In genomic region chr2:162609798-162610197, GRCh38 we compare ENCODE assay signal across 2 cellular contexts.
TF ChIP-seq lines count a peak whose summit lies in the region.

No MANE protein-coding gene starts in this region.

TF ChIP-seq in GM23338, 12 proteins besides CTCF, POLR2A, EP300 and RAD21:
- TF ChIP-seq ZNF114 (CRISPR knock-in tag; IDR thresholded peaks at IDR 0.05) (no peak), EZH2phosphoT487 (IDR thresholded peaks at IDR 0.05; ENCODE audit: unreplicated experiment) (no peak), POLR2AphosphoS5 (IDR thresholded peaks at IDR 0.05; ENCODE audit: low read depth) (no peak), JUNB (IDR thresholded peaks at IDR 0.05; ENCODE audit: unreplicated experiment) (no peak), EZH2 (IDR thresholded peaks at IDR 0.05; ENCODE audit: low read depth, unreplicated experiment) (no peak), STAT1 (IDR thresholded peaks at IDR 0.05; ENCODE audit: unreplicated experiment) (no peak), ZNF331 (CRISPR knock-in tag; IDR thresholded peaks at IDR 0.05; ENCODE audit: low read depth) (no peak), NANOG (IDR thresholded peaks at IDR 0.05; ENCODE audit: borderline replicate concordance) (no peak), CREB1 (CRISPR knock-in tag; IDR thresholded peaks at IDR 0.05; ENCODE audit: low read depth) (no peak)
- TF ChIP-seq, protein P1, sequence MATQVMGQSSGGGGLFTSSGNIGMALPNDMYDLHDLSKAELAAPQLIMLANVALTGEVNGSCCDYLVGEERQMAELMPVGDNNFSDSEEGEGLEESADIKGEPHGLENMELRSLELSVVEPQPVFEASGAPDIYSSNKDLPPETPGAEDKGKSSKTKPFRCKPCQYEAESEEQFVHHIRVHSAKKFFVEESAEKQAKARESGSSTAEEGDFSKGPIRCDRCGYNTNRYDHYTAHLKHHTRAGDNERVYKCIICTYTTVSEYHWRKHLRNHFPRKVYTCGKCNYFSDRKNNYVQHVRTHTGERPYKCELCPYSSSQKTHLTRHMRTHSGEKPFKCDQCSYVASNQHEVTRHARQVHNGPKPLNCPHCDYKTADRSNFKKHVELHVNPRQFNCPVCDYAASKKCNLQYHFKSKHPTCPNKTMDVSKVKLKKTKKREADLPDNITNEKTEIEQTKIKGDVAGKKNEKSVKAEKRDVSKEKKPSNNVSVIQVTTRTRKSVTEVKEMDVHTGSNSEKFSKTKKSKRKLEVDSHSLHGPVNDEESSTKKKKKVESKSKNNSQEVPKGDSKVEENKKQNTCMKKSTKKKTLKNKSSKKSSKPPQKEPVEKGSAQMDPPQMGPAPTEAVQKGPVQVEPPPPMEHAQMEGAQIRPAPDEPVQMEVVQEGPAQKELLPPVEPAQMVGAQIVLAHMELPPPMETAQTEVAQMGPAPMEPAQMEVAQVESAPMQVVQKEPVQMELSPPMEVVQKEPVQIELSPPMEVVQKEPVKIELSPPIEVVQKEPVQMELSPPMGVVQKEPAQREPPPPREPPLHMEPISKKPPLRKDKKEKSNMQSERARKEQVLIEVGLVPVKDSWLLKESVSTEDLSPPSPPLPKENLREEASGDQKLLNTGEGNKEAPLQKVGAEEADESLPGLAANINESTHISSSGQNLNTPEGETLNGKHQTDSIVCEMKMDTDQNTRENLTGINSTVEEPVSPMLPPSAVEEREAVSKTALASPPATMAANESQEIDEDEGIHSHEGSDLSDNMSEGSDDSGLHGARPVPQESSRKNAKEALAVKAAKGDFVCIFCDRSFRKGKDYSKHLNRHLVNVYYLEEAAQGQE (IDR thresholded peaks at IDR 0.05; ENCODE audit: unreplicated experiment) = no peak
- TF ChIP-seq, protein P2, sequence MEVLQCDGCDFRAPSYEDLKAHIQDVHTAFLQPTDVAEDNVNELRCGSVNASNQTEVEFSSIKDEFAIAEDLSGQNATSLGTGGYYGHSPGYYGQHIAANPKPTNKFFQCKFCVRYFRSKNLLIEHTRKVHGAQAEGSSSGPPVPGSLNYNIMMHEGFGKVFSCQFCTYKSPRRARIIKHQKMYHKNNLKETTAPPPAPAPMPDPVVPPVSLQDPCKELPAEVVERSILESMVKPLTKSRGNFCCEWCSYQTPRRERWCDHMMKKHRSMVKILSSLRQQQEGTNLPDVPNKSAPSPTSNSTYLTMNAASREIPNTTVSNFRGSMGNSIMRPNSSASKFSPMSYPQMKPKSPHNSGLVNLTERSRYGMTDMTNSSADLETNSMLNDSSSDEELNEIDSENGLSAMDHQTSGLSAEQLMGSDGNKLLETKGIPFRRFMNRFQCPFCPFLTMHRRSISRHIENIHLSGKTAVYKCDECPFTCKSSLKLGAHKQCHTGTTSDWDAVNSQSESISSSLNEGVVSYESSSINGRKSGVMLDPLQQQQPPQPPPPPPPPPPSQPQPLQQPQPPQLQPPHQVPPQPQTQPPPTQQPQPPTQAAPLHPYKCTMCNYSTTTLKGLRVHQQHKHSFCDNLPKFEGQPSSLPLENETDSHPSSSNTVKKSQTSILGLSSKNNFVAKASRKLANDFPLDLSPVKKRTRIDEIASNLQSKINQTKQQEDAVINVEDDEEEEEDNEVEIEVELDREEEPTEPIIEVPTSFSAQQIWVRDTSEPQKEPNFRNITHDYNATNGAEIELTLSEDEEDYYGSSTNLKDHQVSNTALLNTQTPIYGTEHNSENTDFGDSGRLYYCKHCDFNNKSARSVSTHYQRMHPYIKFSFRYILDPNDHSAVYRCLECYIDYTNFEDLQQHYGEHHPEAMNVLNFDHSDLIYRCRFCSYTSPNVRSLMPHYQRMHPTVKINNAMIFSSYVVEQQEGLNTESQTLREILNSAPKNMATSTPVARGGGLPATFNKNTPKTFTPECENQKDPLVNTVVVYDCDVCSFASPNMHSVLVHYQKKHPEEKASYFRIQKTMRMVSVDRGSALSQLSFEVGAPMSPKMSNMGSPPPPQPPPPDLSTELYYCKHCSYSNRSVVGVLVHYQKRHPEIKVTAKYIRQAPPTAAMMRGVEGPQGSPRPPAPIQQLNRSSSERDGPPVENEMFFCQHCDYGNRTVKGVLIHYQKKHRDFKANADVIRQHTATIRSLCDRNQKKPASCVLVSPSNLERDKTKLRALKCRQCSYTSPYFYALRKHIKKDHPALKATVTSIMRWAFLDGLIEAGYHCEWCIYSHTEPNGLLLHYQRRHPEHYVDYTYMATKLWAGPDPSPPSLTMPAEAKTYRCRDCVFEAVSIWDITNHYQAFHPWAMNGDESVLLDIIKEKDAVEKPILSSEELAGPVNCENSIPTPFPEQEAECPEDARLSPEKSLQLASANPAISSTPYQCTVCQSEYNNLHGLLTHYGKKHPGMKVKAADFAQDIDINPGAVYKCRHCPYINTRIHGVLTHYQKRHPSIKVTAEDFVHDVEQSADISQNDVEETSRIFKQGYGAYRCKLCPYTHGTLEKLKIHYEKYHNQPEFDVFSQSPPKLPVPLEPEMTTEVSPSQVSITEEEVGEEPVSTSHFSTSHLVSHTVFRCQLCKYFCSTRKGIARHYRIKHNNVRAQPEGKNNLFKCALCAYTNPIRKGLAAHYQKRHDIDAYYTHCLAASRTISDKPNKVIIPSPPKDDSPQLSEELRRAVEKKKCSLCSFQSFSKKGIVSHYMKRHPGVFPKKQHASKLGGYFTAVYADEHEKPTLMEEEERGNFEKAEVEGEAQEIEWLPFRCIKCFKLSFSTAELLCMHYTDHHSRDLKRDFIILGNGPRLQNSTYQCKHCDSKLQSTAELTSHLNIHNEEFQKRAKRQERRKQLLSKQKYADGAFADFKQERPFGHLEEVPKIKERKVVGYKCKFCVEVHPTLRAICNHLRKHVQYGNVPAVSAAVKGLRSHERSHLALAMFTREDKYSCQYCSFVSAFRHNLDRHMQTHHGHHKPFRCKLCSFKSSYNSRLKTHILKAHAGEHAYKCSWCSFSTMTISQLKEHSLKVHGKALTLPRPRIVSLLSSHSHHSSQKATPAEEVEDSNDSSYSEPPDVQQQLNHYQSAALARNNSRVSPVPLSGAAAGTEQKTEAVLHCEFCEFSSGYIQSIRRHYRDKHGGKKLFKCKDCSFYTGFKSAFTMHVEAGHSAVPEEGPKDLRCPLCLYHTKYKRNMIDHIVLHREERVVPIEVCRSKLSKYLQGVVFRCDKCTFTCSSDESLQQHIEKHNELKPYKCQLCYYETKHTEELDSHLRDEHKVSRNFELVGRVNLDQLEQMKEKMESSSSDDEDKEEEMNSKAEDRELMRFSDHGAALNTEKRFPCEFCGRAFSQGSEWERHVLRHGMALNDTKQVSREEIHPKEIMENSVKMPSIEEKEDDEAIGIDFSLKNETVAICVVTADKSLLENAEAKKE (CRISPR knock-in tag; IDR thresholded peaks at IDR 0.05) = no peak
- TF ChIP-seq, protein P3, sequence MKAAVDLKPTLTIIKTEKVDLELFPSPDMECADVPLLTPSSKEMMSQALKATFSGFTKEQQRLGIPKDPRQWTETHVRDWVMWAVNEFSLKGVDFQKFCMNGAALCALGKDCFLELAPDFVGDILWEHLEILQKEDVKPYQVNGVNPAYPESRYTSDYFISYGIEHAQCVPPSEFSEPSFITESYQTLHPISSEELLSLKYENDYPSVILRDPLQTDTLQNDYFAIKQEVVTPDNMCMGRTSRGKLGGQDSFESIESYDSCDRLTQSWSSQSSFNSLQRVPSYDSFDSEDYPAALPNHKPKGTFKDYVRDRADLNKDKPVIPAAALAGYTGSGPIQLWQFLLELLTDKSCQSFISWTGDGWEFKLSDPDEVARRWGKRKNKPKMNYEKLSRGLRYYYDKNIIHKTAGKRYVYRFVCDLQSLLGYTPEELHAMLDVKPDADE (IDR thresholded peaks at IDR 0.05) = no peak

TF ChIP-seq in H1, 55 proteins besides CTCF, POLR2A, EP300 and RAD21:
- no peak for TF ChIP-seq SIRT6 (IDR thresholded peaks at IDR 0.05; ENCODE audit: low read length)
- TF ChIP-seq, protein P4, sequence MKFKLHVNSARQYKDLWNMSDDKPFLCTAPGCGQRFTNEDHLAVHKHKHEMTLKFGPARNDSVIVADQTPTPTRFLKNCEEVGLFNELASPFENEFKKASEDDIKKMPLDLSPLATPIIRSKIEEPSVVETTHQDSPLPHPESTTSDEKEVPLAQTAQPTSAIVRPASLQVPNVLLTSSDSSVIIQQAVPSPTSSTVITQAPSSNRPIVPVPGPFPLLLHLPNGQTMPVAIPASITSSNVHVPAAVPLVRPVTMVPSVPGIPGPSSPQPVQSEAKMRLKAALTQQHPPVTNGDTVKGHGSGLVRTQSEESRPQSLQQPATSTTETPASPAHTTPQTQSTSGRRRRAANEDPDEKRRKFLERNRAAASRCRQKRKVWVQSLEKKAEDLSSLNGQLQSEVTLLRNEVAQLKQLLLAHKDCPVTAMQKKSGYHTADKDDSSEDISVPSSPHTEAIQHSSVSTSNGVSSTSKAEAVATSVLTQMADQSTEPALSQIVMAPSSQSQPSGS (IDR thresholded peaks at IDR 0.05; ENCODE audit: low read length) = no peak
- TF ChIP-seq ATF3 (IDR thresholded peaks at IDR 0.05; ENCODE audit: insufficient read depth, low read depth, low read length) = no peak
- TF ChIP-seq, protein P5, sequence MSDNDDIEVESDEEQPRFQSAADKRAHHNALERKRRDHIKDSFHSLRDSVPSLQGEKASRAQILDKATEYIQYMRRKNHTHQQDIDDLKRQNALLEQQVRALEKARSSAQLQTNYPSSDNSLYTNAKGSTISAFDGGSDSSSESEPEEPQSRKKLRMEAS (IDR thresholded peaks at IDR 0.05) = no peak
- TF ChIP-seq GABPA (IDR thresholded peaks at IDR 0.05; ENCODE audit: borderline replicate concordance, insufficient read depth, low read length) = no peak
- no peak for TF ChIP-seq CREB1 (IDR thresholded peaks at IDR 0.05)
- no peak for TF ChIP-seq TEAD4 (IDR thresholded peaks at IDR 0.05; ENCODE audit: low read depth, low read length)
- no peak for TF ChIP-seq RXRA (IDR thresholded peaks at IDR 0.05; ENCODE audit: insufficient read depth, low read depth, low read length)
